9 cellular contexts compared by ENCODE assay signal in genomic region chr12:79058342-79058741, GRCh38.
A peak's percentile ranks its signal among the peaks of the same experiment; 100 is the strongest.
DNase-seq lines count a peak whose midpoint lies in the region; ATAC-seq and TF ChIP-seq lines count a peak whose summit lies in the region.
"Had no signal": no experiment of that assay in that cellular context is flagged by ENCODE, and none has a peak within 500 bp of the region (broad histone marks: within the 10 kb centered on the region; RNA-seq: fewer than 3 reads in every experiment).

No MANE protein-coding gene starts in this region.

- ATAC-seq in GM18858 (IDR thresholded peaks at IDR 0.05; ENCODE audit: unreplicated experiment): peak; percentile 31
- peak; percentile 53 for ATAC-seq in HG02678 (IDR thresholded peaks at IDR 0.05; ENCODE audit: unreplicated experiment)
- ATAC-seq in Panc1: 0 out of 2 replicates have a peak, but pooled peaks have one; percentile 42
- no peak for ATAC-seq in GM19467 (IDR thresholded peaks at IDR 0.05; ENCODE audit: unreplicated experiment)
- no peak for ATAC-seq in stimulated activated memory B cell treated with anti-CD40 and anti-IgM and Interleukin-4, amounts not matched to agents 10 μg/mL and 1 μg/mL and 100 μg/mL, for 72 hours

- TF ChIP-seq CTCF in Panc1 (IDR thresholded peaks at IDR 0.05): no peak
- TF ChIP-seq CTCF in right atrium auricular region (IDR thresholded peaks at IDR 0.05): no peak

- H3K4me1 Mint-ChIP-seq in stimulated activated memory B cell treated with anti-CD40 and anti-IgM and Interleukin-4, amounts not matched to agents 10 μg/mL and 1 μg/mL and 100 μg/mL, for 72 hours: no peaks in the 10 kb centered on the region
- H3K4me1 Mint-ChIP-seq: activated naive CD8-positive, alpha-beta T cell treated with anti-CD3 and anti-CD28 coated beads for 36 hours had no signal

- H3K27me3 ChIP-seq in Panc1 (ENCODE audit: control insufficient read depth, insufficient read depth, low read length) (no peaks in the 10 kb centered on the region), right atrium auricular region (no peaks in the 10 kb centered on the region)

- no peak overlapping the region for H3K4me3 Mint-ChIP-seq in stimulated activated memory B cell treated with anti-CD40 and anti-IgM and Interleukin-4, amounts not matched to agents 10 μg/mL and 1 μg/mL and 100 μg/mL, for 72 hours
- H3K4me3 Mint-ChIP-seq: activated naive CD8-positive, alpha-beta T cell treated with anti-CD3 and anti-CD28 coated beads for 36 hours had no signal

- H3K9me3 ChIP-seq in Panc1 (ENCODE audit: control insufficient read depth, insufficient read depth, low read depth, low read length): no peaks in the 10 kb centered on the region
- H3K9me3 ChIP-seq in right atrium auricular region: no peaks in the 10 kb centered on the region

- H3K36me3 Mint-ChIP-seq in stimulated activated memory B cell treated with anti-CD40 and anti-IgM and Interleukin-4, amounts not matched to agents 10 μg/mL and 1 μg/mL and 100 μg/mL, for 72 hours: no peaks in the 10 kb centered on the region
- H3K36me3 Mint-ChIP-seq: activated naive CD8-positive, alpha-beta T cell treated with anti-CD3 and anti-CD28 coated beads for 36 hours had no signal

- no peaks in the 10 kb centered on the region for H3K4me1 ChIP-seq in Panc1 (ENCODE audit: control insufficient read depth, insufficient read depth, low read length)
- no peaks in the 10 kb centered on the region for H3K4me1 ChIP-seq in right atrium auricular region

- no peaks in the 10 kb centered on the region for H3K36me3 ChIP-seq in Panc1 (ENCODE audit: control insufficient read depth, insufficient read depth, low read length)
- H3K36me3 ChIP-seq in right atrium auricular region: no peaks in the 10 kb centered on the region

- intact Hi-C loops in Panc1 (cut with micrococcal nuclease; ENCODE audit: unreplicated experiment): no loop called here

- BruUV-seq in Panc1 (replicated peaks; lab: Mats Ljungman, UMichigan): no TSS peak

- H3K27ac ChIP-seq in Panc1 (ENCODE audit: low read length): no peak overlapping the region
- H3K27ac ChIP-seq in right atrium auricular region: no peak overlapping the region

- no peak overlapping the region for H3K27ac Mint-ChIP-seq in stimulated activated memory B cell treated with anti-CD40 and anti-IgM and Interleukin-4, amounts not matched to agents 10 μg/mL and 1 μg/mL and 100 μg/mL, for 72 hours
- H3K27ac Mint-ChIP-seq: activated naive CD8-positive, alpha-beta T cell treated with anti-CD3 and anti-CD28 coated beads for 36 hours had no signal

- H3K4me3 ChIP-seq in Panc1 (ENCODE audit: low read depth in 2 of 2, low read length in 2 of 2): no peak overlapping the region
- H3K4me3 ChIP-seq in right atrium auricular region: no peak overlapping the region

- H3K9me3 Mint-ChIP-seq in stimulated activated memory B cell treated with anti-CD40 and anti-IgM and Interleukin-4, amounts not matched to agents 10 μg/mL and 1 μg/mL and 100 μg/mL, for 72 hours: no peaks in the 10 kb centered on the region
- H3K9me3 Mint-ChIP-seq: activated naive CD8-positive, alpha-beta T cell treated with anti-CD3 and anti-CD28 coated beads for 36 hours had no signal

- POLR2A ChIA-PET in Panc1 (lab: Charles Lee): no interaction called here

- CTCF ChIA-PET in Panc1 (lab: Charles Lee): no interaction called here

- DNase-seq in Panc1 (ENCODE audit: low read depth, low spot score) (no peak), hepatic stellate cell (ENCODE audit: low spot score) (peak; percentile 3), right atrium auricular region (ENCODE audit: low spot score) (no peak), COLO829 (ENCODE audit: low spot score) (no peak)
- DNase-seq: activated naive CD8-positive, alpha-beta T cell treated with anti-CD3 and anti-CD28 coated beads for 36 hours had no signal

- H3K27me3 Mint-ChIP-seq in stimulated activated memory B cell treated with anti-CD40 and anti-IgM and Interleukin-4, amounts not matched to agents 10 μg/mL and 1 μg/mL and 100 μg/mL, for 72 hours: no peaks in the 10 kb centered on the region
- H3K27me3 Mint-ChIP-seq: activated naive CD8-positive, alpha-beta T cell treated with anti-CD3 and anti-CD28 coated beads for 36 hours had no signal

- in situ Hi-C loops in Panc1 (cut with HindIII; ENCODE audit: low pct_unique_long_range_greater_than_20kb, low sequenced_read_pairs): no loop called here

Comparison
In these comparisons a context has a peak if more than half of its experiments do, and no peak if none do; other contexts are left out.
1. ATAC-seq: peak in GM18858 (single experiment), HG02678 (single experiment) and Panc1 (single experiment); none in GM19467 (single experiment) and stimulated activated memory B cell treated with anti-CD40 and anti-IgM and Interleukin-4, amounts not matched to agents 10 μg/mL and 1 μg/mL and 100 μg/mL, for 72 hours (single experiment).